19 cellular contexts compared by ENCODE assay signal in the genomic region with DNA sequence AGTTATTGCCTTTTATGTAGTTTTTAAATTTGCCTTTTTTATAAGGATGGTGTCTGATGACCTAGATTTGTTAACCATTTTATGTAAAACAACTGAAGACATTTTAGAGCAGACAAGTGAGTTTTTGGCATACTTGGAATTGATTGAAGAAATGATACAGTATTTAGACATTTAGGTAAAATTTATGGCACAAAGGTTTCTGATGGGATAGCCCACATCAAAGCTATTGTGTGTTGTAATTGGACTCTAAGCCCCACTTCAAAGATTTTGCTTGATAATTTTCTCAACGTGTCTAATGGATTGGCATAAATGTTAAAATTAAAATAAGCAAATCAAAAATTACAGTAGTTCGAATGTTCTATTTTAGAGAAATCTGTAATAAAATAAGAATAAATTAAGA.
"Had no signal": no experiment of that assay in that cellular context is flagged by ENCODE, and none has a peak within 500 bp of the region (broad histone marks: within the 10 kb centered on the region; RNA-seq: fewer than 3 reads in every experiment).

No MANE protein-coding gene starts in this region.

- FAIRE-seq: endothelial cell of umbilical vein, frontal cortex had no signal

- DNase-seq: dermis blood vessel endothelial cell; dorsolateral prefrontal cortex; effector CD4-positive, alpha-beta T cell; effector memory CD4-positive, alpha-beta T cell; foreskin keratinocyte; heart left ventricle; hypothalamus; immature natural killer cell; left cardiac atrium; left lung; left ventricle myocardium superior; lower lobe of right lung; mesenchymal stem cell; mucosa of descending colon; naive B cell; naive thymus-derived CD8-positive, alpha-beta T cell had no signal

- ATAC-seq: foreskin keratinocyte; gastroesophageal sphincter; heart left ventricle; left cardiac atrium; left lung; left ventricle myocardium superior; lower lobe of right lung; mucosa of descending colon; naive thymus-derived CD8-positive, alpha-beta T cell had no signal
